12 cellular contexts compared by ENCODE assay signal in genomic region chr10:102436312-102436711, GRCh38. TPM values are rescaled to one million over a fixed set of nuclear protein-coding genes. Genes with fewer than 3 reads are reported as not detected.
DNase-seq lines count a peak whose midpoint lies in the region; ATAC-seq and TF ChIP-seq lines count a peak whose summit lies in the region.
"Had no signal": no experiment of that assay in that cellular context is flagged by ENCODE, and none has a peak within 500 bp of the region (broad histone marks: within the 10 kb centered on the region; RNA-seq: fewer than 3 reads in every experiment).

No MANE protein-coding gene starts in this region.

- no peaks in the 10 kb centered on the region for H3K9me3 Mint-ChIP-seq in CD4-positive, alpha-beta T cell
- H3K9me3 Mint-ChIP-seq in natural killer cell treated with Interleukin-12 subunit alpha and Interleukin-12 subunit beta and Interleukin-15 and Interleukin-18, amount 100 ng/mL, for 72 hours, result no peaks in the 10 kb centered on the region
- H3K9me3 Mint-ChIP-seq in Calu3 (ENCODE audit: low read depth, unreplicated experiment), result no peaks in the 10 kb centered on the region
- H3K9me3 Mint-ChIP-seq: H9 had no signal

- H3K27me3 Mint-ChIP-seq in CD4-positive, alpha-beta T cell, result no peaks in the 10 kb centered on the region
- H3K27me3 Mint-ChIP-seq in natural killer cell treated with Interleukin-12 subunit alpha and Interleukin-12 subunit beta and Interleukin-15 and Interleukin-18, amount 100 ng/mL, for 72 hours, result no peaks in the 10 kb centered on the region
- peaks cover 27% of the 10 kb centered on the region for H3K27me3 Mint-ChIP-seq in Calu3 (ENCODE audit: unreplicated experiment)

- CTCF ChIA-PET in CD4-positive, alpha-beta T cell (lab: Charles Lee), result interaction anchor here (0.7 to 1.3 kb wide), 3 partner anchors 13 to 207 kb away, joined by 3 to 4 read pairs (median 4); no protein-coding TSS in a partner anchor
- CTCF ChIA-PET in Calu3 (lab: Charles Lee), result no interaction called here

- H3K27ac Mint-ChIP-seq in CD4-positive, alpha-beta T cell, result peak overlapping the region; percentile 92
- peak overlapping the region; percentile 90 to 92 for H3K27ac Mint-ChIP-seq in natural killer cell treated with Interleukin-12 subunit alpha and Interleukin-12 subunit beta and Interleukin-15 and Interleukin-18, amount 100 ng/mL, for 72 hours
- no peak overlapping the region for H3K27ac Mint-ChIP-seq in Calu3 (ENCODE audit: unreplicated experiment)
- H3K27ac Mint-ChIP-seq: H9 had no signal

- H3K9me3 ChIP-seq in CD4-positive, alpha-beta T cell (ENCODE audit: control insufficient read depth, low read length), result no peaks in the 10 kb centered on the region
- H3K9me3 ChIP-seq in KOPT-K1 (ENCODE audit: insufficient read depth, low read length, poor library complexity, severe bottlenecking) (no peaks in the 10 kb centered on the region), WERI-Rb-1 (ENCODE audit: severe bottlenecking) (no peaks in the 10 kb centered on the region)

- H3K27me3 ChIP-seq in CD4-positive, alpha-beta T cell (ENCODE audit: control insufficient read depth, insufficient read depth, low read length), result no peaks in the 10 kb centered on the region
- no peaks in the 10 kb centered on the region for H3K27me3 ChIP-seq in WERI-Rb-1 (ENCODE audit: insufficient read depth, low read depth, severe bottlenecking)
- H3K27me3 ChIP-seq: brain microvascular endothelial cell had no signal

- H3K4me3 Mint-ChIP-seq in CD4-positive, alpha-beta T cell, result peak overlapping the region; percentile 85
- H3K4me3 Mint-ChIP-seq in natural killer cell treated with Interleukin-12 subunit alpha and Interleukin-12 subunit beta and Interleukin-15 and Interleukin-18, amount 100 ng/mL, for 72 hours, result peak overlapping the region; percentile 89
- H3K4me3 Mint-ChIP-seq in Calu3 (ENCODE audit: low read depth, unreplicated experiment), result no peak overlapping the region

- POLR2A ChIA-PET in CD4-positive, alpha-beta T cell (lab: Charles Lee), result interaction anchor here (0.7 to 5.9 kb wide), 8 partner anchors 14 to 450 kb away, joined by 3 to 131 read pairs (median 4); partner anchors contain the start of genes ACTR1A, C10orf95, FBXL15 and NFKB2

- H3K36me3 ChIP-seq in KOPT-K1 (ENCODE audit: insufficient read depth, low read length), result no peaks in the 10 kb centered on the region; the same call in 1 of the 2 replicates
- peaks cover 2% of the 10 kb centered on the region; the same call in 1 of the 2 replicates for H3K36me3 ChIP-seq in WERI-Rb-1
- H3K36me3 ChIP-seq: brain microvascular endothelial cell had no signal

- peaks cover 64% of the 10 kb centered on the region for H3K4me1 Mint-ChIP-seq in CD4-positive, alpha-beta T cell (ENCODE audit: low read depth)
- peaks cover 46 to 65% of the 10 kb centered on the region in 2 donors for H3K4me1 Mint-ChIP-seq in natural killer cell treated with Interleukin-12 subunit alpha and Interleukin-12 subunit beta and Interleukin-15 and Interleukin-18, amount 100 ng/mL, for 72 hours (ENCODE audit: low read depth in 2 of 2)
- H3K4me1 Mint-ChIP-seq in Calu3 (ENCODE audit: low read depth, unreplicated experiment), result peaks cover 23% of the 10 kb centered on the region

- DNase-seq in CD4-positive, alpha-beta T cell, result no peak
- DNase-seq in coronary artery (ENCODE audit: low spot score) (no peak), middle frontal gyrus (ENCODE audit: extremely low spot score, low spot score) (no peak), Calu3 (no peak), WERI-Rb-1 (no peak)
- DNase-seq in natural killer cell treated with Interleukin-12 subunit alpha and Interleukin-12 subunit beta and Interleukin-15 and Interleukin-18, amount 100 ng/mL, for 72 hours (ENCODE audit: low spot score), result no peak
- DNase-seq: brain microvascular endothelial cell, H9, NCI-H2081 treated with DMSO at 0.1 percent for 48 hours had no signal

- H3K4me3 ChIP-seq in coronary artery (peak overlapping the region; percentile 47), WERI-Rb-1 (ENCODE audit: low read depth, low read length) (no peak overlapping the region)

- ATAC-seq in CD4-positive, alpha-beta T cell (ENCODE audit: poor library complexity), result no peak
- no peak for ATAC-seq in natural killer cell treated with Interleukin-12 subunit alpha and Interleukin-12 subunit beta and Interleukin-15 and Interleukin-18, amount 100 ng/mL, for 72 hours
- ATAC-seq in GM21786 (IDR thresholded peaks at IDR 0.05; ENCODE audit: unreplicated experiment), result no peak
- ATAC-seq: esophagus mucosa had no signal

- peaks cover 10% of the 10 kb centered on the region for H3K36me3 Mint-ChIP-seq in CD4-positive, alpha-beta T cell (ENCODE audit: low read depth)
- no peaks in the 10 kb centered on the region for H3K36me3 Mint-ChIP-seq in natural killer cell treated with Interleukin-12 subunit alpha and Interleukin-12 subunit beta and Interleukin-15 and Interleukin-18, amount 100 ng/mL, for 72 hours
- H3K36me3 Mint-ChIP-seq in Calu3 (ENCODE audit: insufficient read depth, unreplicated experiment), result peaks cover 21% of the 10 kb centered on the region

- intact Hi-C loops in CD4-positive, alpha-beta T cell (cut with DNase I, micrococcal nuclease), result no loop called here
- intact Hi-C loops in Calu3 (cut with micrococcal nuclease; ENCODE audit: unreplicated experiment), result no loop called here

- H3K27ac ChIP-seq in CD4-positive, alpha-beta T cell (ENCODE audit: low read depth, low read length), result no peak overlapping the region
- H3K27ac ChIP-seq in KOPT-K1 (ENCODE audit: low read depth, low read length, poor library complexity, severe bottlenecking), result peak overlapping the region; percentile 70
- H3K27ac ChIP-seq in coronary artery, result no peak overlapping the region
- H3K27ac ChIP-seq in WERI-Rb-1, result no peak overlapping the region
- H3K27ac ChIP-seq: brain microvascular endothelial cell had no signal

- TF ChIP-seq CTCF in CD4-positive, alpha-beta T cell (IDR thresholded peaks at IDR 0.05), result no peak
- no peak for TF ChIP-seq CTCF in coronary artery (IDR thresholded peaks at IDR 0.05)
- no peak for TF ChIP-seq CTCF in Calu3 (IDR thresholded peaks at IDR 0.05; ENCODE audit: unreplicated experiment)
- no peak for TF ChIP-seq CTCF in WERI-Rb-1 (IDR thresholded peaks at IDR 0.05; ENCODE audit: low read depth, low read length)

- no TSS peak for BruUV-seq in Calu3 (replicated peaks; lab: Mats Ljungman, UMichigan)

RNA-seq across cellular contexts. Expression of gene CUEDC2, which starts 3.9 kb away (rescaled TPM):
- 10 to 100 TPM; 25.5 to 25.6 TPM for total RNA-seq in CD4-positive, alpha-beta T cell
- 10 to 100 TPM; 39.8 to 58.5 TPM for total RNA-seq in natural killer cell treated with Interleukin-12 subunit alpha and Interleukin-12 subunit beta and Interleukin-15 and Interleukin-18, amount 100 ng/mL, for 72 hours
- total RNA-seq in Calu3 (2022), result 38.1 and 43.8 TPM in 2 replicates

RNA-seq across cellular contexts. Expression of gene C10orf95, which starts 15.0 kb away (rescaled TPM):
- under 1 TPM; 0.16 to 0.28 TPM for total RNA-seq in CD4-positive, alpha-beta T cell
- under 1 TPM in 1 of 2 donors, not detected in 1; 0.98 TPM for total RNA-seq in natural killer cell treated with Interleukin-12 subunit alpha and Interleukin-12 subunit beta and Interleukin-15 and Interleukin-18, amount 100 ng/mL, for 72 hours
- total RNA-seq in Calu3 (2022), result 0.57 and 0.59 TPM in 2 replicates
- total RNA-seq: H9 had no signal

RNA-seq across cellular contexts. Expression of gene FBXL15, which starts 15.7 kb away (rescaled TPM):
- total RNA-seq in CD4-positive, alpha-beta T cell, result 10 to 100 TPM; 10.2 to 10.4 TPM
- total RNA-seq in natural killer cell treated with Interleukin-12 subunit alpha and Interleukin-12 subunit beta and Interleukin-15 and Interleukin-18, amount 100 ng/mL, for 72 hours, result 10 to 100 TPM; 22.0 to 23.7 TPM
- total RNA-seq in Calu3 (2022), result 5.5 and 6.4 TPM in 2 replicates

RNA-seq across cellular contexts. Expression of gene PSD, which starts 17.7 kb away (rescaled TPM):
- total RNA-seq in CD4-positive, alpha-beta T cell, result 10 to 100 TPM; 16.7 to 17.8 TPM
- 1 to 10 TPM; 2.3 to 7.6 TPM for total RNA-seq in natural killer cell treated with Interleukin-12 subunit alpha and Interleukin-12 subunit beta and Interleukin-15 and Interleukin-18, amount 100 ng/mL, for 72 hours
- 0.34 and 0.35 TPM in 2 replicates for total RNA-seq in Calu3 (2022)

RNA-seq across cellular contexts. Expression of gene NFKB2, which starts 40.8 kb away (rescaled TPM):
- 100 to 1,000 TPM; 240 to 256 TPM for total RNA-seq in CD4-positive, alpha-beta T cell
- 100 to 1,000 TPM; 370 to 522 TPM for total RNA-seq in natural killer cell treated with Interleukin-12 subunit alpha and Interleukin-12 subunit beta and Interleukin-15 and Interleukin-18, amount 100 ng/mL, for 72 hours
- 64.7 and 72.9 TPM in 2 replicates for total RNA-seq in Calu3 (2022)
